7 cellular contexts compared by ENCODE assay signal in the genomic region with DNA sequence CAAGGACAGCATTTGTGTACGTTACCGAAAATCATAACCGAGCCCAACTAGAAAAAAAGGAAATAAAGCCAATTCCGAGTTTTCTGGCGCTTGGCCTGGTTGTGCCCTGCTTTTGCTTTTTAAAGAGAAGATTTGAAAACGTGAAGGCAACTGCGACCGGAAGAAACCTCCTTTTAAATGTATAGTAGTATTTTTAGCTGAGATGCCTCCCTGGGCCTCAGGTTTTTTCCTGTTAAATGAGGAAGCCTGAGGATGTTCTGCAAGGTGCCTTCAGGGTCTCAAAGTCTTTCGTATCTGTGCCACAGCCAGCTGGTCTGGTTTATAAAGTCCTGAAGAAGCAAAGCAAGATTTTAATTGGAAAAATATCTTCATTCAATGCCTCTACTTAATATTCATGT. TPM values are rescaled to one million over a fixed set of nuclear protein-coding genes. Genes with fewer than 3 reads are reported as not detected.
A peak's percentile ranks its signal among the peaks of the same experiment; 100 is the strongest.
DNase-seq lines count a peak whose midpoint lies in the region; ATAC-seq and TF ChIP-seq lines count a peak whose summit lies in the region.

No MANE protein-coding gene starts in this region.

- no peaks in the 10 kb centered on the region for H3K36me3 ChIP-seq in HEK293 (ENCODE audit: control insufficient read depth in 2 of 2, insufficient read depth in 1 of 2, low read length in 2 of 2)
- H3K36me3 ChIP-seq in effector memory CD4-positive, alpha-beta T cell (ENCODE audit: control insufficient read depth, insufficient read depth, low read length), result no peaks in the 10 kb centered on the region
- no peaks in the 10 kb centered on the region for H3K36me3 ChIP-seq in neural progenitor cell

- peaks cover 38% of the 10 kb centered on the region for H3K79me2 ChIP-seq in neural progenitor cell (ENCODE audit: low read depth)

- H3K27me3 ChIP-seq in effector memory CD4-positive, alpha-beta T cell (replicated peaks; ENCODE audit: control insufficient read depth, insufficient read depth, low read length, poor library complexity, severe bottlenecking), result no peaks in the 10 kb centered on the region
- H3K27me3 ChIP-seq in neural progenitor cell, result peaks cover 16% of the 10 kb centered on the region

- peak; percentile 10 for ATAC-seq in GM18519 (IDR thresholded peaks at IDR 0.05; ENCODE audit: low FRiP score, unreplicated experiment)

- H3K27me3 Mint-ChIP-seq in neural progenitor cell (ENCODE audit: insufficient read depth, low read depth), result peaks cover 2% of the 10 kb centered on the region

- H3K4me1 ChIP-seq in HEK293 (ENCODE audit: control insufficient read depth, insufficient read depth, low read length), result peaks cover 2% of the 10 kb centered on the region; the same call in 1 of the 2 replicates
- H3K4me1 ChIP-seq in effector memory CD4-positive, alpha-beta T cell (ENCODE audit: control insufficient read depth, insufficient read depth, low read length, poor library complexity, severe bottlenecking), result peaks cover 27% of the 10 kb centered on the region
- peaks cover 5% of the 10 kb centered on the region for H3K4me1 ChIP-seq in neural progenitor cell

- H3K4me3 ChIP-seq in HEK293 (ENCODE audit: low read depth, low read length), result peak overlapping the region; percentile 97
- H3K4me3 ChIP-seq in effector memory CD4-positive, alpha-beta T cell (ENCODE audit: insufficient read depth, low read depth, low read length, poor library complexity, severe bottlenecking), result peak overlapping the region; percentile 80
- peak overlapping the region; percentile 91 for H3K4me3 ChIP-seq in neural progenitor cell

- CTCF ChIA-PET in HEK293 (lab: Yijun Ruan, JAX), result interaction anchor here (1.0 kb wide), 1 partner anchor 104 kb away, joined by 4 read pairs; no protein-coding TSS in a partner anchor

- no peak for TF ChIP-seq CTCF in HEK293 (tag by site-specific recombination; IDR thresholded peaks at IDR 0.05)
- no peak for TF ChIP-seq CTCF in neural progenitor cell (IDR thresholded peaks at IDR 0.05)

- peak overlapping the region; percentile 95 for H3K4me3 Mint-ChIP-seq in neural progenitor cell

- H3K36me3 Mint-ChIP-seq in neural progenitor cell, result peaks cover 10% of the 10 kb centered on the region

- H3K9ac ChIP-seq in neural progenitor cell, result no peak overlapping the region

- H4K20me1 ChIP-seq in neural progenitor cell (ENCODE audit: low read depth), result no peaks in the 10 kb centered on the region

- peaks cover 21% of the 10 kb centered on the region for H3K4me1 Mint-ChIP-seq in neural progenitor cell

- peak overlapping the region; percentile 43 for H3K27ac Mint-ChIP-seq in neural progenitor cell

- POLR2A ChIA-PET in HEK293 (lab: Yijun Ruan, JAX), result interaction anchor here (1.2 to 1.3 kb wide), 2 partner anchors 10 kb away, joined by 4 to 5 read pairs; no protein-coding TSS in a partner anchor

- peaks cover 8% of the 10 kb centered on the region for H3F3A ChIP-seq in neural progenitor cell (ENCODE audit: low read depth)

- peak; percentile 67 to 72 for DNase-seq in NOMO-1 (lab: John Stamatoyannopoulos, UW; ENCODE audit: unreplicated experiment in 2 of 2)
- peak in 1 of 3 donors; percentile 14 for DNase-seq in effector memory CD4-positive, alpha-beta T cell
- DNase-seq in neural progenitor cell (ENCODE audit: low spot score), result no peak
- no peak for DNase-seq in occipital lobe (lab: John Stamatoyannopoulos, UW)
- DNase-seq in activated CD8-positive, alpha-beta memory T cell treated with anti-CD3 and anti-CD28 coated beads, Interleukin-2, amount 50 U/mL, for 4 hours, result no peak

- H3K27ac ChIP-seq in HEK293 (ENCODE audit: extremely low read depth, low read depth, low read length), result no peak overlapping the region
- peak overlapping the region; percentile 78 for H3K27ac ChIP-seq in effector memory CD4-positive, alpha-beta T cell (ENCODE audit: insufficient read depth, low read length, poor library complexity, severe bottlenecking)
- no peak overlapping the region for H3K27ac ChIP-seq in neural progenitor cell

- no peaks in the 10 kb centered on the region for H3K9me3 ChIP-seq in HEK293 (ENCODE audit: control insufficient read depth, insufficient read depth, low read depth, low read length)
- no peaks in the 10 kb centered on the region for H3K9me3 ChIP-seq in effector memory CD4-positive, alpha-beta T cell (ENCODE audit: control insufficient read depth, low read length)
- H3K9me3 ChIP-seq in neural progenitor cell (ENCODE audit: low read depth), result no peaks in the 10 kb centered on the region

- peak overlapping the region; percentile 78 for H2AFZ ChIP-seq in neural progenitor cell (replicated peaks)

- peaks cover 4% of the 10 kb centered on the region for H3K9me3 Mint-ChIP-seq in neural progenitor cell

- H3K4me2 ChIP-seq in neural progenitor cell, result peak overlapping the region; percentile 99

TF ChIP-seq in HEK293, 187 proteins besides CTCF, POLR2A, EP300 and RAD21:
- TF ChIP-seq ZNF175 (tag by site-specific recombination; IDR thresholded peaks at IDR 0.05), result no peak
- no peak for TF ChIP-seq ZIC2 (tag by site-specific recombination; IDR thresholded peaks at IDR 0.05)
- no peak for TF ChIP-seq ZNF366 (tag by site-specific recombination; conservative IDR thresholded peaks at IDR 0.05)
- 0 out of 2 replicates have a peak, but pooled peaks have one; percentile 13 for TF ChIP-seq ZNF660 (tag by site-specific recombination; IDR thresholded peaks at IDR 0.05)
- no peak for TF ChIP-seq ZNF701 (tag by site-specific recombination; IDR thresholded peaks at IDR 0.05)
- TF ChIP-seq MYNN (tag by site-specific recombination; IDR thresholded peaks at IDR 0.05; ENCODE audit: borderline replicate concordance), result no peak
- no peak for TF ChIP-seq HOXC10 (CRISPR knock-in tag; IDR thresholded peaks at IDR 0.05)
- TF ChIP-seq ZNF223 (tag by site-specific recombination; IDR thresholded peaks at IDR 0.05), result no peak
- TF ChIP-seq ZNF664 (tag by site-specific recombination; IDR thresholded peaks at IDR 0.05), result peak; percentile 62
- TF ChIP-seq MZF1 (tag by site-specific recombination; IDR thresholded peaks at IDR 0.05; ENCODE audit: borderline replicate concordance), result no peak
TF ChIP-seq in HEK293: peak in this region for 2.

RNA-seq across cellular contexts. Expression of a gene that starts 0.4 kb away (rescaled TPM):
- 27.7 and 62.6 TPM in 2 replicates for total RNA-seq in neural progenitor cell (ENCODE audit: low replicate concordance)
- 100 TPM for total RNA-seq in occipital lobe

RNA-seq across cellular contexts. Expression of a gene that starts 27.5 kb away (rescaled TPM):
- total RNA-seq in neural progenitor cell (ENCODE audit: low replicate concordance) (not detected in 2 replicates), occipital lobe (under 0.01 TPM)

Comparison
In these comparisons a context has a peak if more than half of its experiments do, and no peak if none do; other contexts are left out.
1. DNase-seq: peak in NOMO-1 (2 of 2); none in neural progenitor cell (single experiment), occipital lobe (single experiment) and activated CD8-positive, alpha-beta memory T cell treated with anti-CD3 and anti-CD28 coated beads, Interleukin-2, amount 50 U/mL, for 4 hours (single experiment).
2. Peak in every context shown above with its lines, with median percentiles within 50 percentile points of each other: H3K4me3 ChIP-seq.